Comparison of ENCODE assay signal across 22 cellular contexts in the genomic region with DNA sequence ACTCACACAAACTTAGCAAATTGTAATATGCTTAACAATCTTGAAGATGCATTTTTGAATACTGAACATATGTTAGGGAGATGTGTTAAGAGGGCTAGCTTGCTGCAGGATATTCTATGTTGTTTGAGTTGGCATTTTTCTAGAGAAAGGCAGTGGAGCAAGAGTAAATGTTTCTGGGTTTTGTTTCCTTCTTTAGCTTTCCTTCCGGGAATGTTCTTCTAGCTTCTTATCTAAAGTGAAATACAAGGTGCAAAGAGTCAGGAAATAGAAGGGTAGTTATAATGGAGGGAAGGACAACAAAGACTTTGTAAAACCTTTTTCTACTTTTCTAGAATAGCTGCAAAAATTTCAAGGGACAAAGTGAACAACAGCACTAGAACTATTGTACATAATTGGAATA.
"Had no signal": no experiment of that assay in that cellular context is flagged by ENCODE, and none has a peak within 500 bp of the region (broad histone marks: within the 10 kb centered on the region; RNA-seq: fewer than 3 reads in every experiment).

No MANE protein-coding gene starts in this region.

- DNase-seq: activated B cell treated with CpG ODN at 0.5 μM for 24 hours; activated CD4-positive, alpha-beta T cell treated with anti-CD3 and anti-CD28 coated beads, Interleukin-2, amount 10 ng/mL, durations not matched to agents 24 days and 14 days; activated CD8-positive, alpha-beta memory T cell treated with anti-CD3 and anti-CD28 coated beads, Interleukin-2, amount 50 U/mL, for 4 hours; activated CD8-positive, alpha-beta T cell treated with anti-CD3 and anti-CD28 coated beads, Interleukin-2, amount 10 ng/mL, durations not matched to agents 7 days and 5 days; activated gamma-delta T cell; activated T-cell treated with anti-CD3 and anti-CD28 coated beads, Interleukin-2, amount 50 U/mL, for 72 hours; amygdala; brain microvascular endothelial cell; cerebellar nuclear complex; effector memory CD8-positive, alpha-beta T cell; erythroblast; gastrocnemius medialis; heart left ventricle; lower lobe of right lung; naive B cell; posterior cingulate gyrus; stimulated activated naive CD8-positive, alpha-beta T cell treated with anti-CD3 and anti-CD28 coated beads, Interleukin-15, amount 100 ng/mL, for 72 hours; testis; upper lobe of right lung had no signal

- H3K27me3 Mint-ChIP-seq: activated B cell treated with CpG ODN at 0.5 μM for 24 hours; activated CD4-positive, alpha-beta T cell treated with anti-CD3 and anti-CD28 coated beads, Interleukin-2, amount 10 ng/mL, durations not matched to agents 24 days and 14 days; dendritic cell treated with granulocyte-macrophage colony-stimulating factor and Interleukin-4, amounts not matched to agents 40 ng/mL and 50 ng/mL, for 4 days; effector memory CD8-positive, alpha-beta T cell; naive B cell; stimulated activated naive CD8-positive, alpha-beta T cell treated with anti-CD3 and anti-CD28 coated beads, Interleukin-15, amount 100 ng/mL, for 72 hours had no signal

- H3K27ac ChIP-seq: brain microvascular endothelial cell, lower lobe of right lung, skin epidermis, upper lobe of right lung had no signal

- H3K9me3 ChIP-seq: gastrocnemius medialis, lower lobe of right lung, testis, upper lobe of right lung had no signal

- H3K9me3 Mint-ChIP-seq: activated B cell treated with CpG ODN at 0.5 μM for 24 hours; activated CD4-positive, alpha-beta T cell treated with anti-CD3 and anti-CD28 coated beads, Interleukin-2, amount 10 ng/mL, durations not matched to agents 24 days and 14 days; activated naive CD4-positive, alpha-beta T cell treated with anti-CD3 and anti-CD28 coated beads, Interleukin-2, amount 50 U/mL, for 72 hours; activated T-cell treated with anti-CD3 and anti-CD28 coated beads, Interleukin-2, amount 50 U/mL, for 72 hours; dendritic cell treated with granulocyte-macrophage colony-stimulating factor and Interleukin-4, amounts not matched to agents 40 ng/mL and 50 ng/mL, for 4 days; effector memory CD8-positive, alpha-beta T cell; stimulated activated naive CD8-positive, alpha-beta T cell treated with anti-CD3 and anti-CD28 coated beads, Interleukin-15, amount 100 ng/mL, for 72 hours had no signal

- H3K27ac Mint-ChIP-seq: activated B cell treated with CpG ODN at 0.5 μM for 24 hours; activated CD4-positive, alpha-beta T cell treated with anti-CD3 and anti-CD28 coated beads, Interleukin-2, amount 10 ng/mL, durations not matched to agents 24 days and 14 days; activated CD8-positive, alpha-beta T cell treated with anti-CD3 and anti-CD28 coated beads, Interleukin-2, amount 10 ng/mL, durations not matched to agents 7 days and 5 days; activated naive CD4-positive, alpha-beta T cell treated with anti-CD3 and anti-CD28 coated beads, Interleukin-2, amount 50 U/mL, for 72 hours; activated T-cell treated with anti-CD3 and anti-CD28 coated beads, Interleukin-2, amount 50 U/mL, for 72 hours; dendritic cell treated with granulocyte-macrophage colony-stimulating factor and Interleukin-4, amounts not matched to agents 40 ng/mL and 50 ng/mL, for 4 days; effector memory CD8-positive, alpha-beta T cell; stimulated activated naive CD8-positive, alpha-beta T cell treated with anti-CD3 and anti-CD28 coated beads, Interleukin-15, amount 100 ng/mL, for 72 hours had no signal

- H3K4me1 Mint-ChIP-seq: activated B cell treated with CpG ODN at 0.5 μM for 24 hours; activated CD4-positive, alpha-beta T cell treated with anti-CD3 and anti-CD28 coated beads, Interleukin-2, amount 10 ng/mL, durations not matched to agents 24 days and 14 days; naive B cell; stimulated activated naive CD8-positive, alpha-beta T cell treated with anti-CD3 and anti-CD28 coated beads, Interleukin-15, amount 100 ng/mL, for 72 hours had no signal

- H3K4me3 Mint-ChIP-seq: activated B cell treated with CpG ODN at 0.5 μM for 24 hours; activated CD4-positive, alpha-beta T cell treated with anti-CD3 and anti-CD28 coated beads, Interleukin-2, amount 10 ng/mL, durations not matched to agents 24 days and 14 days; activated CD8-positive, alpha-beta T cell treated with anti-CD3 and anti-CD28 coated beads, Interleukin-2, amount 10 ng/mL, durations not matched to agents 7 days and 5 days; activated T-cell treated with anti-CD3 and anti-CD28 coated beads, Interleukin-2, amount 50 U/mL, for 72 hours; dendritic cell treated with granulocyte-macrophage colony-stimulating factor and Interleukin-4, amounts not matched to agents 40 ng/mL and 50 ng/mL, for 4 days; effector memory CD8-positive, alpha-beta T cell; naive B cell; stimulated activated naive CD8-positive, alpha-beta T cell treated with anti-CD3 and anti-CD28 coated beads, Interleukin-15, amount 100 ng/mL, for 72 hours had no signal

- ATAC-seq: activated CD8-positive, alpha-beta T cell treated with anti-CD3 and anti-CD28 coated beads, Interleukin-2, amount 10 ng/mL, durations not matched to agents 7 days and 5 days; activated naive CD4-positive, alpha-beta T cell treated with anti-CD3 and anti-CD28 coated beads, Interleukin-2, amount 50 U/mL, for 72 hours; activated T-cell treated with anti-CD3 and anti-CD28 coated beads, Interleukin-2, amount 50 U/mL, for 72 hours; effector memory CD8-positive, alpha-beta T cell; gastrocnemius medialis; heart left ventricle; lower lobe of right lung; stimulated activated naive CD8-positive, alpha-beta T cell treated with anti-CD3 and anti-CD28 coated beads, Interleukin-15, amount 100 ng/mL, for 72 hours; upper lobe of right lung had no signal

- H3K36me3 Mint-ChIP-seq: activated naive CD4-positive, alpha-beta T cell treated with anti-CD3 and anti-CD28 coated beads, Interleukin-2, amount 50 U/mL, for 72 hours had no signal

- H3K4me3 ChIP-seq: gastrocnemius medialis, heart left ventricle, lower lobe of right lung, skin epidermis, testis, upper lobe of right lung had no signal

- H3K36me3 ChIP-seq: gastrocnemius medialis, lower lobe of right lung, upper lobe of right lung had no signal
